15 cellular contexts compared by ENCODE assay signal in genomic region chr12:65900912-65901672, GRCh38.
"Had no signal": no experiment of that assay in that cellular context is flagged by ENCODE, and none has a peak within 500 bp of the region (broad histone marks: within the 10 kb centered on the region; RNA-seq: fewer than 3 reads in every experiment).

No MANE protein-coding gene starts in this region.

- H3K36me3 ChIP-seq: left ventricle myocardium inferior had no signal

- DNase-seq: activated B cell treated with CpG ODN at 0.5 μM for 24 hours; activated CD4-positive, alpha-beta memory T cell treated with anti-CD3 and anti-CD28 coated beads for 36 hours; activated CD4-positive, alpha-beta T cell treated with anti-CD3 and anti-CD28 coated beads for 4 hours; activated naive CD4-positive, alpha-beta T cell treated with Interleukin-2 at 50 U/mL for 16 hours; activated naive CD8-positive, alpha-beta T cell treated with anti-CD3 and anti-CD28 coated beads, Interleukin-2, amount 10 ng/mL, durations not matched to agents 7 days and 5 days; anterior cingulate cortex; effector CD4-positive, alpha-beta T cell; immature natural killer cell; kidney glomerular epithelial cell; left ventricle myocardium inferior; naive B cell; psoas muscle; right cardiac atrium; stimulated activated CD4-positive, alpha-beta T cell treated with anti-CD3 and anti-CD28 coated beads, Interleukin-4, amount 100 ng/mL, for 24 hours; testis had no signal

- H3K4me1 ChIP-seq: left ventricle myocardium inferior, psoas muscle, testis had no signal

- H3K9me3 ChIP-seq: left ventricle myocardium inferior, psoas muscle, testis had no signal

- H3K27ac ChIP-seq: left ventricle myocardium inferior, psoas muscle, testis had no signal

- H3K4me3 ChIP-seq: left ventricle myocardium inferior, psoas muscle, testis had no signal

- H3K27me3 ChIP-seq: testis had no signal
